25 cellular contexts compared by ENCODE assay signal in genomic region chr18:58172031-58172430, GRCh38.
"Had no signal": no experiment of that assay in that cellular context is flagged by ENCODE, and none has a peak within 500 bp of the region (broad histone marks: within the 10 kb centered on the region; RNA-seq: fewer than 3 reads in every experiment).

No MANE protein-coding gene starts in this region.

- H3K4me1 ChIP-seq: ascending aorta, breast epithelium had no signal

- H3K9me3 ChIP-seq: ascending aorta, breast epithelium, esophagus squamous epithelium, gastroesophageal sphincter had no signal

- H3K4me3 ChIP-seq: ascending aorta, breast epithelium, cardiac muscle cell, esophagus squamous epithelium, gastroesophageal sphincter had no signal

- DNase-seq: activated CD4-positive, alpha-beta memory T cell treated with anti-CD3 and anti-CD28 coated beads for 36 hours; activated CD4-positive, alpha-beta T cell treated with anti-CD3 and anti-CD28 coated beads for 36 hours; activated CD4-positive, alpha-beta T cell treated with anti-CD3 and anti-CD28 coated beads, Interleukin-2, amount 10 ng/mL, durations not matched to agents 24 days and 14 days; activated CD4-positive, CD25-positive, alpha-beta regulatory T cell; activated CD4-positive, CD25-positive, alpha-beta regulatory T cell treated with anti-CD3 and anti-CD28 coated beads, Interleukin-2, amount 50 U/mL, for 72 hours; activated CD8-positive, alpha-beta T cell treated with anti-CD3 and anti-CD28 coated beads, Interleukin-2, amount 10 ng/mL, durations not matched to agents 7 days and 5 days; activated effector memory CD4-positive, alpha-beta T cell treated with anti-CD3 and anti-CD28 coated beads, Interleukin-2, amount 50 U/mL, for 16 hours; activated naive CD4-positive, alpha-beta T cell treated with anti-CD3 and anti-CD28 coated beads for 36 hours; activated naive CD8-positive, alpha-beta T cell treated with anti-CD3 and anti-CD28 coated beads for 36 hours; activated T-cell treated with anti-CD3 and anti-CD28 coated beads, Interleukin-2, amount 50 U/mL, for 4 hours; central memory CD4-positive, alpha-beta T cell; cortex of kidney; dermis blood vessel endothelial cell; effector CD4-positive, alpha-beta T cell; effector memory CD8-positive, alpha-beta T cell; esophagus squamous epithelium; foreskin melanocyte; T-helper 1 cell; T-helper 17 cell; T1000 had no signal

- ATAC-seq: activated CD4-positive, alpha-beta T cell treated with anti-CD3 and anti-CD28 coated beads for 36 hours; activated CD8-positive, alpha-beta T cell treated with anti-CD3 and anti-CD28 coated beads, Interleukin-2, amount 10 ng/mL, durations not matched to agents 7 days and 5 days; activated T-cell treated with anti-CD3 and anti-CD28 coated beads, Interleukin-2, amount 50 U/mL, for 4 hours; effector memory CD8-positive, alpha-beta T cell; gastroesophageal sphincter; T-helper 17 cell had no signal

- H3K36me3 ChIP-seq: ascending aorta, breast epithelium, cardiac muscle cell, esophagus squamous epithelium had no signal

- H3K27me3 ChIP-seq: ascending aorta, breast epithelium, cardiac muscle cell, esophagus squamous epithelium, gastroesophageal sphincter had no signal

- H3K27ac ChIP-seq: ascending aorta, breast epithelium, cardiac muscle cell, epithelial cell of prostate, esophagus squamous epithelium, gastroesophageal sphincter had no signal
